In the genomic region with DNA sequence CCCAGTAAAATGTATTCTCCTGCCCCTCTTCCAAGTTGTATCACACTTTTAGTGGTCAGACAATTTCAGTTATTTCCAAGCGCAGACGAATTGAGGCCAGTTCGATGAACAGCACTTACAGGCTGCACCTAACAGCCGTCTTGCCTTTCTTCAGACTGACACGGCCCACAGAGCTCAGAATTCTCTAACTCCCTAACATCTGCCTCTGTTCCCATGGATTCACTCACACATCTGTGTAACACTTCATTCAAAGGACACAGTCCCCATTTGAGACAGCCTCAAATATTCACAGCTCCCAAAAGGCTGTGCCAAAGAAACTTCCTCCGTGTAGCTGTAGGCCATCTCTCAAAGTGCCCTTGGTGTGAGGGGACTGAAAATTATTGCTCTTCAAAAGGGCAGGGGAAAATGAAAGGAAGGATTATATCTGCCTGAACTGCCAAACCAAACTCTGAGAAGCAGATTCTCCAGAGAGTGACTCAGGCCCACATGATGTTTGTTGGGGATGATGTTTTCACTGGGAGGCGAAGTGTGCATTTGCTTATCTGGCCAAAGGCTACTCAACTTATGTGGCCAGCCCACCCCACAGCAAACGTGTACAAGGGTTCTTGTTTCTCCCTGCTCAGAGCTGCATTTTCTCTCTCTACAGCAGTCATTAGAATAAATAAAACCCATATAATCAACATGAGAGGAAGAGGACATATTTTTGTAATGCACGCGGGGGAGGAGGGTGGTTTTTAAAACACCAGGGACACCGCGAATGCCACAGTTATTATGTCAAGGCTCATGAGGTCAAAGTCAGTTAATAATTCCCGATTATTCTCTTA, we compare ENCODE assay signal across 8 cellular contexts.
DNase-seq lines count a peak whose midpoint lies in the region; ATAC-seq and TF ChIP-seq lines count a peak whose summit lies in the region.

No MANE protein-coding gene starts in this region.

- no peaks in the 10 kb centered on the region for H3K36me3 ChIP-seq in skeletal muscle satellite cell (ENCODE audit: insufficient read depth, low read length)

- H3K4me1 Mint-ChIP-seq in natural killer cell, result peaks cover 0 to 8% of the 10 kb centered on the region in 2 donors

- H3K27me3 ChIP-seq in skeletal muscle satellite cell (ENCODE audit: control insufficient read depth, insufficient read depth, low read length), result no peaks in the 10 kb centered on the region

- no peak for ATAC-seq in HG02884 (IDR thresholded peaks at IDR 0.05; ENCODE audit: unreplicated experiment)
- no peak for ATAC-seq in natural killer cell

- H3K9ac ChIP-seq in skeletal muscle satellite cell (ENCODE audit: low read depth, low read length), result peak overlapping the region; percentile 76

- peaks cover 65 to 76% of the 10 kb centered on the region in 2 donors for H3K27me3 Mint-ChIP-seq in natural killer cell (ENCODE audit: low read depth in 2 of 2)

- DNase-seq in GOT3 (lab: John Stamatoyannopoulos, UW) (peak; percentile 53), astrocyte of the spinal cord (ENCODE audit: low read depth, low spot score) (peak; percentile 92), islet precursor cell (peak; percentile 93), NCI-H2107 (lab: John Stamatoyannopoulos, UW) (no peak), natural killer cell (no peak), DMS153 treated with DMSO at 0.1 percent for 48 hours (lab: John Stamatoyannopoulos, UW; ENCODE audit: unreplicated experiment) (no peak)

- H3K4me2 ChIP-seq in skeletal muscle satellite cell (ENCODE audit: low read length), result peak overlapping the region; percentile 84

- no peak overlapping the region for H3K4me3 Mint-ChIP-seq in natural killer cell

- H3K4me3 ChIP-seq in astrocyte of the spinal cord (ENCODE audit: low read depth, low read length), result no peak overlapping the region
- H3K4me3 ChIP-seq in skeletal muscle satellite cell (ENCODE audit: low read length), result peak overlapping the region; percentile 40

- H3K9me3 ChIP-seq in skeletal muscle satellite cell (replicated peaks; ENCODE audit: low read length), result no peaks in the 10 kb centered on the region

- in situ Hi-C loops in astrocyte of the spinal cord (cut with HindIII; ENCODE audit: low sequenced_read_pairs), result no loop called here

- H3K27ac Mint-ChIP-seq in natural killer cell, result no peak overlapping the region

- no peak for TF ChIP-seq CTCF in astrocyte of the spinal cord (IDR thresholded peaks at IDR 0.05; ENCODE audit: low read depth, low read length)
- TF ChIP-seq CTCF in natural killer cell (IDR thresholded peaks at IDR 0.05), result no peak

- peaks cover 46% of the 10 kb centered on the region for H3K4me1 ChIP-seq in skeletal muscle satellite cell (ENCODE audit: control insufficient read depth, insufficient read depth, low read length)

- intact Hi-C loops in natural killer cell (cut with micrococcal nuclease), result loop anchor here (5.0 kb wide), 1 partner anchor 587 kb away; no protein-coding TSS in a partner anchor

- no peaks in the 10 kb centered on the region for H3K9me3 Mint-ChIP-seq in natural killer cell

- H3K36me3 Mint-ChIP-seq in natural killer cell, result no peaks in the 10 kb centered on the region

Comparison
In these comparisons a context has a peak if more than half of its experiments do, and no peak if none do; other contexts are left out.
1. DNase-seq: peak in GOT3 (single experiment), astrocyte of the spinal cord (single experiment) and islet precursor cell (single experiment); none in NCI-H2107 (single experiment), natural killer cell (single experiment) and DMS153 treated with DMSO at 0.1 percent for 48 hours (single experiment).